ENCODE assay signal across 2 cellular contexts in the genomic region with DNA sequence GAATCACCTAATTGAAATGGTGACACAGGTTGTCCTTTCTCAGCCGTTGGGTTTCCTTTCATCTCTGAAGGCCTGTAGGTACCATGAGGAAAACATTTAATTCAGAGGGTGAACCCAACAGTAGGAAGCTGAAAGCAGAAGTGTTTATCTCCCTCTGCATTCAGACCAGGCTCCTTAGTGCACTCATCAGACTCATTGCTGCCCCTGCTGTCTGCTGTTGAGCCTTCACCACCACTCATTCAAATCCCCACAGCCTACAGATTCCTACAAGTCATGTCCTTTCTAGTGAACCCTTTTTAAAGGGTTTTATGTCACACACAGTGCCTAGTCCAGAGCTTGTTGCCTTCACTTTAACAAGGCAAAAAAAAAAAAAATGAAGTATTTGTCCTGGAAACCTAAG.
TF ChIP-seq lines count a peak whose summit lies in the region.

No MANE protein-coding gene starts in this region.

TF ChIP-seq in Ishikawa, 13 proteins besides CTCF, POLR2A, EP300 and RAD21 (continued from another document):
- TF ChIP-seq MAX (IDR thresholded peaks at IDR 0.05) (no peak), FOXM1 (IDR thresholded peaks at IDR 0.05; ENCODE audit: borderline replicate concordance, low read depth) (no peak)

TF ChIP-seq in WTC11, 78 proteins besides CTCF, POLR2A, EP300 and RAD21 (continued from another document):
- TF ChIP-seq USF2 (CRISPR knock-in tag; IDR thresholded peaks at IDR 0.05) (no peak), EMX1 (CRISPR knock-in tag; IDR thresholded peaks at IDR 0.05) (no peak)
